24 cellular contexts compared by ENCODE assay signal in the genomic region with DNA sequence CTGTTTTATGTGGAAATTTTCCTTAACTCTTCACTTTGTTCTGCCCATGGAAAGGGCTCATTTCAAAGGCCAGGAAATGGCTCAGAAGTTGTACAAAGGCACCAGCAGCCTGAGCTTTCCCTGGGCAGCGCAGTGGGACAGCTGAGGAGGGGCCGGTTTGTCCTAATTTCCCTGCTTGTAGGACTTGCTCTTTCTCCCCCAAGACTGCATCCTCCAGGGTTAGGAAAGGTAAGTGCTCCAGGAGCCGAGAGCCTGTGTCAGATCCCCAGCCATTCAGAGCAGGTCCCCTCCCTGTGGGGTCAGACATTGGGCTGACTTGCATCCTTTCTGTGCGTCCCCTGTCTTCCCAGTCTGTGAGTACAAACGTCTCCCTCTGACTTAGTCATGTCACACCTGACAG. TPM values are rescaled to one million over a fixed set of nuclear protein-coding genes. Genes with fewer than 3 reads are reported as not detected.
"Had no signal": no experiment of that assay in that cellular context is flagged by ENCODE, and none has a peak within 500 bp of the region (broad histone marks: within the 10 kb centered on the region; RNA-seq: fewer than 3 reads in every experiment).

No MANE protein-coding gene starts in this region.

- H3K27ac Mint-ChIP-seq: activated CD4-positive, alpha-beta memory T cell treated with anti-CD3 and anti-CD28 coated beads for 36 hours; activated CD4-positive, alpha-beta T cell treated with anti-CD3 and anti-CD28 coated beads, Interleukin-2, amount 10 ng/mL, durations not matched to agents 7 days and 5 days; activated naive CD4-positive, alpha-beta T cell treated with anti-CD3 and anti-CD28 coated beads, Interleukin-2, amount 10 ng/mL, durations not matched to agents 7 days and 5 days; activated naive CD8-positive, alpha-beta T cell treated with anti-CD3 and anti-CD28 coated beads for 36 hours; activated T-helper 2 cell treated with anti-CD3 and anti-CD28 coated beads, Interferon-gamma antibody, Interleukin-2, Interleukin-4, amounts not matched to agents 10 μg/mL and 5 μg/mL and 100 μg/mL, durations not matched to agents 14 hours and 24 hours and 36 hours; T-helper 1 cell treated with Interleukin-12 subunit alpha and Interleukin-12 subunit beta and Interleukin-4 antibody, amounts not matched to agents 30 μg/mL and 1 μg/mL, for 36 hours had no signal

- H3K4me3 Mint-ChIP-seq: activated CD4-positive, alpha-beta memory T cell treated with anti-CD3 and anti-CD28 coated beads for 36 hours; activated CD4-positive, alpha-beta T cell treated with anti-CD3 and anti-CD28 coated beads, Interleukin-2, amount 10 ng/mL, durations not matched to agents 7 days and 5 days; activated naive CD4-positive, alpha-beta T cell treated with anti-CD3 and anti-CD28 coated beads, Interleukin-2, amount 10 ng/mL, durations not matched to agents 7 days and 5 days; activated naive CD8-positive, alpha-beta T cell treated with anti-CD3 and anti-CD28 coated beads for 36 hours; T-helper 1 cell treated with Interleukin-12 subunit alpha and Interleukin-12 subunit beta and Interleukin-4 antibody, amounts not matched to agents 30 μg/mL and 1 μg/mL, for 36 hours had no signal

- H3K9me3 Mint-ChIP-seq: activated CD4-positive, alpha-beta memory T cell treated with anti-CD3 and anti-CD28 coated beads for 36 hours; activated CD4-positive, alpha-beta T cell treated with anti-CD3 and anti-CD28 coated beads, Interleukin-2, amount 10 ng/mL, durations not matched to agents 7 days and 5 days; activated naive CD4-positive, alpha-beta T cell treated with anti-CD3 and anti-CD28 coated beads, Interleukin-2, amount 10 ng/mL, durations not matched to agents 7 days and 5 days; activated naive CD8-positive, alpha-beta T cell treated with anti-CD3 and anti-CD28 coated beads for 36 hours; activated T-helper 2 cell treated with anti-CD3 and anti-CD28 coated beads, Interferon-gamma antibody, Interleukin-2, Interleukin-4, amounts not matched to agents 10 μg/mL and 5 μg/mL and 100 μg/mL, durations not matched to agents 14 hours and 24 hours and 36 hours; T-helper 1 cell treated with Interleukin-12 subunit alpha and Interleukin-12 subunit beta and Interleukin-4 antibody, amounts not matched to agents 30 μg/mL and 1 μg/mL, for 36 hours had no signal

- H3K36me3 Mint-ChIP-seq: activated CD4-positive, alpha-beta memory T cell treated with anti-CD3 and anti-CD28 coated beads for 36 hours; activated naive CD4-positive, alpha-beta T cell treated with anti-CD3 and anti-CD28 coated beads, Interleukin-2, amount 10 ng/mL, durations not matched to agents 7 days and 5 days; activated naive CD8-positive, alpha-beta T cell treated with anti-CD3 and anti-CD28 coated beads for 36 hours had no signal

- H3K4me1 Mint-ChIP-seq: activated CD4-positive, alpha-beta T cell treated with anti-CD3 and anti-CD28 coated beads, Interleukin-2, amount 10 ng/mL, durations not matched to agents 7 days and 5 days; activated naive CD4-positive, alpha-beta T cell treated with anti-CD3 and anti-CD28 coated beads, Interleukin-2, amount 10 ng/mL, durations not matched to agents 7 days and 5 days; activated naive CD8-positive, alpha-beta T cell treated with anti-CD3 and anti-CD28 coated beads for 36 hours had no signal

- DNase-seq: activated CD4-positive, alpha-beta memory T cell treated with anti-CD3 and anti-CD28 coated beads for 36 hours; activated CD4-positive, alpha-beta T cell treated with anti-CD3 and anti-CD28 coated beads for 1 hour; activated CD4-positive, alpha-beta T cell treated with anti-CD3 and anti-CD28 coated beads, Interleukin-2, amount 10 ng/mL, durations not matched to agents 7 days and 5 days; activated CD8-positive, alpha-beta memory T cell treated with anti-CD3 and anti-CD28 coated beads for 24 hours; activated gamma-delta T cell treated with Interleukin-2 at 50 U/mL for 16 hours; activated naive CD4-positive, alpha-beta T cell treated with anti-CD3 and anti-CD28 coated beads, Interleukin-2, amount 10 ng/mL, durations not matched to agents 7 days and 5 days; activated naive CD8-positive, alpha-beta T cell treated with anti-CD3 and anti-CD28 coated beads for 36 hours; activated T-cell treated with anti-CD3 and anti-CD28 coated beads, Interleukin-2, amount 50 U/mL, for 48 hours; Karpas-422; MM.1S; NCI-H1105; NCI-H1436; NCI-H1694 treated with DMSO at 0.1 percent for 48 hours; NCI-H2029 treated with DMSO at 0.1 percent for 48 hours; NCI-H345; NCI-H510A treated with DMSO at 0.1 percent for 48 hours; NCI-H69; NK-92 treated with Interleukin-12 subunit alpha and Interleukin-12 subunit beta, amount 100 ng/mL, for 24 hours; SHP77 treated with DMSO at 0.1 percent for 48 hours had no signal

RNA-seq across cellular contexts. Expression of a gene that starts 43.5 kb away (rescaled TPM):
- total RNA-seq: activated CD4-positive, alpha-beta memory T cell treated with anti-CD3 and anti-CD28 coated beads for 36 hours; activated CD4-positive, alpha-beta T cell treated with anti-CD3 and anti-CD28 coated beads, Interleukin-2, amount 10 ng/mL, durations not matched to agents 7 days and 5 days; activated naive CD8-positive, alpha-beta T cell treated with anti-CD3 and anti-CD28 coated beads for 36 hours; activated T-helper 2 cell treated with anti-CD3 and anti-CD28 coated beads, Interferon-gamma antibody, Interleukin-2, Interleukin-4, amounts not matched to agents 10 μg/mL and 5 μg/mL and 100 μg/mL, durations not matched to agents 14 hours and 24 hours and 36 hours; cardiac septum; SK-MEL-5 had no signal
- polyA plus RNA-seq: adipose tissue had no signal
